ENCODE assay signal across 9 cellular contexts in genomic region chr15:91694131-91694828, GRCh38.
DNase-seq lines count a peak whose midpoint lies in the region; ATAC-seq and TF ChIP-seq lines count a peak whose summit lies in the region.
"Had no signal": no experiment of that assay in that cellular context is flagged by ENCODE, and none has a peak within 500 bp of the region (broad histone marks: within the 10 kb centered on the region; RNA-seq: fewer than 3 reads in every experiment).

No MANE protein-coding gene starts in this region.

- H3K27me3 ChIP-seq in mucosa of stomach (ENCODE audit: control insufficient read depth, insufficient read depth, low read length) = no peaks in the 10 kb centered on the region
- H3K27me3 ChIP-seq in upper lobe of right lung = no peaks in the 10 kb centered on the region

- TF ChIP-seq CTCF in upper lobe of right lung (IDR thresholded peaks at IDR 0.05) (no peak), GM20000 (IDR thresholded peaks at IDR 0.05; ENCODE audit: extremely low read depth, missing control alignments) (no peak)

- H3K9ac ChIP-seq in mucosa of stomach (ENCODE audit: low read length) = peak overlapping the region; percentile 42

- no peak overlapping the region for H3K4me3 ChIP-seq in mucosa of stomach (ENCODE audit: low read length)
- H3K4me3 ChIP-seq in upper lobe of right lung = peak overlapping the region; percentile 27
- H3K4me3 ChIP-seq: A549 had no signal

- intact Hi-C loops in upper lobe of right lung (cut with DNase I) = no loop called here

- peak overlapping the region; percentile 83 for H3K27ac ChIP-seq in upper lobe of right lung
- H3K27ac ChIP-seq: A549 had no signal

- H3K4me1 ChIP-seq in mucosa of stomach (ENCODE audit: control insufficient read depth, insufficient read depth, low read length) (peaks cover 18% of the 10 kb centered on the region), upper lobe of right lung (no peaks in the 10 kb centered on the region)
- H3K4me1 ChIP-seq: A549 had no signal

- peak; percentile 10 for DNase-seq in NCI-H146 (lab: John Stamatoyannopoulos, UW)
- no peak for DNase-seq in NCI-H146 treated with DMSO at 0.1 percent for 48 hours (lab: John Stamatoyannopoulos, UW; ENCODE audit: unreplicated experiment)
- DNase-seq in upper lobe of right lung = no peak
- no peak for DNase-seq in HK-2 (ENCODE audit: unreplicated experiment)
- no peak for DNase-seq in GM20000 (ENCODE audit: low spot score)

- peak; percentile 79 for ATAC-seq in esophagus mucosa
- peak; percentile 32 for ATAC-seq in upper lobe of right lung
- ATAC-seq in HG03025 (IDR thresholded peaks at IDR 0.05; ENCODE audit: low FRiP score, unreplicated experiment) = no peak

- H3K9me3 ChIP-seq in mucosa of stomach (ENCODE audit: control insufficient read depth, low read length) (no peaks in the 10 kb centered on the region), upper lobe of right lung (no peaks in the 10 kb centered on the region)
- H3K9me3 ChIP-seq: A549 had no signal

- no peaks in the 10 kb centered on the region for H3K36me3 ChIP-seq in mucosa of stomach (ENCODE audit: control insufficient read depth, insufficient read depth, low read length)
- H3K36me3 ChIP-seq in upper lobe of right lung = no peaks in the 10 kb centered on the region
